1 cellular context compared by ENCODE assay signal in genomic region chr16:75267631-75268264, GRCh38.
TF ChIP-seq lines count a peak whose summit lies in the region.

No MANE protein-coding gene starts in this region.

TF ChIP-seq in HepG2, 621 proteins besides CTCF, POLR2A, EP300 and RAD21 (continued from another document and continues in another):
- no peak for TF ChIP-seq PREB (CRISPR knock-in tag; IDR thresholded peaks at IDR 0.05)
- TF ChIP-seq, protein P1, sequence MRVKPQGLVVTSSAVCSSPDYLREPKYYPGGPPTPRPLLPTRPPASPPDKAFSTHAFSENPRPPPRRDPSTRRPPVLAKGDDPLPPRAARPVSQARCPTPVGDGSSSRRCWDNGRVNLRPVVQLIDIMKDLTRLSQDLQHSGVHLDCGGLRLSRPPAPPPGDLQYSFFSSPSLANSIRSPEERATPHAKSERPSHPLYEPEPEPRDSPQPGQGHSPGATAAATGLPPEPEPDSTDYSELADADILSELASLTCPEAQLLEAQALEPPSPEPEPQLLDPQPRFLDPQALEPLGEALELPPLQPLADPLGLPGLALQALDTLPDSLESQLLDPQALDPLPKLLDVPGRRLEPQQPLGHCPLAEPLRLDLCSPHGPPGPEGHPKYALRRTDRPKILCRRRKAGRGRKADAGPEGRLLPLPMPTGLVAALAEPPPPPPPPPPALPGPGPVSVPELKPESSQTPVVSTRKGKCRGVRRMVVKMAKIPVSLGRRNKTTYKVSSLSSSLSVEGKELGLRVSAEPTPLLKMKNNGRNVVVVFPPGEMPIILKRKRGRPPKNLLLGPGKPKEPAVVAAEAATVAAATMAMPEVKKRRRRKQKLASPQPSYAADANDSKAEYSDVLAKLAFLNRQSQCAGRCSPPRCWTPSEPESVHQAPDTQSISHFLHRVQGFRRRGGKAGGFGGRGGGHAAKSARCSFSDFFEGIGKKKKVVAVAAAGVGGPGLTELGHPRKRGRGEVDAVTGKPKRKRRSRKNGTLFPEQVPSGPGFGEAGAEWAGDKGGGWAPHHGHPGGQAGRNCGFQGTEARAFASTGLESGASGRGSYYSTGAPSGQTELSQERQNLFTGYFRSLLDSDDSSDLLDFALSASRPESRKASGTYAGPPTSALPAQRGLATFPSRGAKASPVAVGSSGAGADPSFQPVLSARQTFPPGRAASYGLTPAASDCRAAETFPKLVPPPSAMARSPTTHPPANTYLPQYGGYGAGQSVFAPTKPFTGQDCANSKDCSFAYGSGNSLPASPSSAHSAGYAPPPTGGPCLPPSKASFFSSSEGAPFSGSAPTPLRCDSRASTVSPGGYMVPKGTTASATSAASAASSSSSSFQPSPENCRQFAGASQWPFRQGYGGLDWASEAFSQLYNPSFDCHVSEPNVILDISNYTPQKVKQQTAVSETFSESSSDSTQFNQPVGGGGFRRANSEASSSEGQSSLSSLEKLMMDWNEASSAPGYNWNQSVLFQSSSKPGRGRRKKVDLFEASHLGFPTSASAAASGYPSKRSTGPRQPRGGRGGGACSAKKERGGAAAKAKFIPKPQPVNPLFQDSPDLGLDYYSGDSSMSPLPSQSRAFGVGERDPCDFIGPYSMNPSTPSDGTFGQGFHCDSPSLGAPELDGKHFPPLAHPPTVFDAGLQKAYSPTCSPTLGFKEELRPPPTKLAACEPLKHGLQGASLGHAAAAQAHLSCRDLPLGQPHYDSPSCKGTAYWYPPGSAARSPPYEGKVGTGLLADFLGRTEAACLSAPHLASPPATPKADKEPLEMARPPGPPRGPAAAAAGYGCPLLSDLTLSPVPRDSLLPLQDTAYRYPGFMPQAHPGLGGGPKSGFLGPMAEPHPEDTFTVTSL (CRISPR knock-in tag; IDR thresholded peaks at IDR 0.05; ENCODE audit: borderline replicate concordance) = no peak
- TF ChIP-seq ZNF317 (CRISPR knock-in tag; IDR thresholded peaks at IDR 0.05) = no peak
- TF ChIP-seq ZSCAN25 (CRISPR knock-in tag; IDR thresholded peaks at IDR 0.05) = no peak
- TF ChIP-seq SMAD9 (CRISPR knock-in tag; IDR thresholded peaks at IDR 0.05) = no peak
- no peak for TF ChIP-seq MAFK (conservative IDR thresholded peaks at IDR 0.05 in 1 of 2, IDR thresholded peaks at IDR 0.05 in 1 of 2; ENCODE audit: low read length in 2 of 2)
- TF ChIP-seq TCF7 (IDR thresholded peaks at IDR 0.05; ENCODE audit: low read depth) = no peak
- TF ChIP-seq FOXJ3 (CRISPR knock-in tag; IDR thresholded peaks at IDR 0.05; ENCODE audit: borderline replicate concordance) = no peak
- TF ChIP-seq, protein P2, sequence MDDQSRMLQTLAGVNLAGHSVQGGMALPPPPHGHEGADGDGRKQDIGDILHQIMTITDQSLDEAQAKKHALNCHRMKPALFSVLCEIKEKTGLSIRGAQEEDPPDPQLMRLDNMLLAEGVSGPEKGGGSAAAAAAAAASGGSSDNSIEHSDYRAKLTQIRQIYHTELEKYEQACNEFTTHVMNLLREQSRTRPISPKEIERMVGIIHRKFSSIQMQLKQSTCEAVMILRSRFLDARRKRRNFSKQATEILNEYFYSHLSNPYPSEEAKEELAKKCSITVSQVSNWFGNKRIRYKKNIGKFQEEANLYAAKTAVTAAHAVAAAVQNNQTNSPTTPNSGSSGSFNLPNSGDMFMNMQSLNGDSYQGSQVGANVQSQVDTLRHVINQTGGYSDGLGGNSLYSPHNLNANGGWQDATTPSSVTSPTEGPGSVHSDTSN (CRISPR knock-in tag; IDR thresholded peaks at IDR 0.05; ENCODE audit: borderline replicate concordance) = no peak
- no peak for TF ChIP-seq ZNF850 (CRISPR knock-in tag; conservative IDR thresholded peaks at IDR 0.05)
- TF ChIP-seq NFATC3 (CRISPR knock-in tag; IDR thresholded peaks at IDR 0.05) = no peak
- no peak for TF ChIP-seq ZBTB4 (CRISPR knock-in tag; IDR thresholded peaks at IDR 0.05; ENCODE audit: borderline replicate concordance)
- peak; percentile 34; the same call in 1 of the 2 replicates for TF ChIP-seq ZNF788 (CRISPR knock-in tag; IDR thresholded peaks at IDR 0.05; ENCODE audit: borderline replicate concordance)
- no peak for TF ChIP-seq ZSCAN22 (CRISPR knock-in tag; IDR thresholded peaks at IDR 0.05)
- TF ChIP-seq ZMYM2 (CRISPR knock-in tag; IDR thresholded peaks at IDR 0.05) = no peak
- no peak; the same call in 1 of the 2 replicates for TF ChIP-seq MYC (CRISPR knock-in tag; IDR thresholded peaks at IDR 0.05; ENCODE audit: borderline replicate concordance)
- TF ChIP-seq, protein P3, sequence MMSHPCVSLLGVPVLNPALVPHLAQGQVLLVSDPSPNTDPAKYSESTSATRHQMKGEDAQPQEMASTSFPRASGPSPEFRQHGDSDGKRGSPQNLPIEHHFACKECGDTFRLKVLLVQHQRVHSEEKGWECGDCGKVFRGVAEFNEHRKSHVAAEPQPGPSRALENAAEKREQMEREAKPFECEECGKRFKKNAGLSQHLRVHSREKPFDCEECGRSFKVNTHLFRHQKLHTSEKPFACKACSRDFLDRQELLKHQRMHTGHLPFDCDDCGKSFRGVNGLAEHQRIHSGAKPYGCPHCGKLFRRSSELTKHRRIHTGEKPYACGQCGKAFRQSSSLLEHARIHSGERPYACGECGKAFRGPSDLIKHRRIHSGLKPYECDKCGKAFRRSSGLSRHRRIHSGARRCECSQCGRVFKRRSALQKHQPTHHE (CRISPR knock-in tag; IDR thresholded peaks at IDR 0.05; ENCODE audit: borderline replicate concordance) = no peak
- no peak for TF ChIP-seq ZMYM3 (CRISPR knock-in tag; IDR thresholded peaks at IDR 0.05)
- no peak for TF ChIP-seq RORA (CRISPR knock-in tag; IDR thresholded peaks at IDR 0.05)
- TF ChIP-seq ZNF567 (CRISPR knock-in tag; IDR thresholded peaks at IDR 0.05; ENCODE audit: borderline replicate concordance) = no peak
- TF ChIP-seq ZSCAN5A (CRISPR knock-in tag; IDR thresholded peaks at IDR 0.05; ENCODE audit: borderline replicate concordance) = no peak
- peak; percentile 42; the same call in 1 of the 2 replicates for TF ChIP-seq SP5 (CRISPR knock-in tag; IDR thresholded peaks at IDR 0.05; ENCODE audit: borderline replicate concordance, low read depth)
- TF ChIP-seq ZNF225 (CRISPR knock-in tag; IDR thresholded peaks at IDR 0.05) = no peak
- TF ChIP-seq ATF3 (CRISPR knock-in tag; IDR thresholded peaks at IDR 0.05) = 0 out of 2 replicates have a peak, but pooled peaks have one; percentile 44
- TF ChIP-seq SSRP1 (CRISPR knock-in tag; IDR thresholded peaks at IDR 0.05) = 0 out of 2 replicates have a peak, but pooled peaks have one; percentile 75
- TF ChIP-seq GATAD1 (CRISPR knock-in tag; IDR thresholded peaks at IDR 0.05) = no peak
- TF ChIP-seq RFX1 (IDR thresholded peaks at IDR 0.05) = no peak
- no peak for TF ChIP-seq ZBTB21 (CRISPR knock-in tag; IDR thresholded peaks at IDR 0.05)
- no peak for TF ChIP-seq ZNF549 (CRISPR knock-in tag; IDR thresholded peaks at IDR 0.05)
- TF ChIP-seq MYNN (CRISPR knock-in tag; IDR thresholded peaks at IDR 0.05; ENCODE audit: low read depth) = no peak
- TF ChIP-seq ZNF282 (IDR thresholded peaks at IDR 0.05; ENCODE audit: partially characterized antibody) = no peak
- TF ChIP-seq PRDM15 (CRISPR knock-in tag; IDR thresholded peaks at IDR 0.05) = no peak
- no peak for TF ChIP-seq MAFG (CRISPR knock-in tag; IDR thresholded peaks at IDR 0.05)
- TF ChIP-seq GATA4 (IDR thresholded peaks at IDR 0.05; ENCODE audit: borderline replicate concordance, low read depth) = no peak
- TF ChIP-seq, protein P4, sequence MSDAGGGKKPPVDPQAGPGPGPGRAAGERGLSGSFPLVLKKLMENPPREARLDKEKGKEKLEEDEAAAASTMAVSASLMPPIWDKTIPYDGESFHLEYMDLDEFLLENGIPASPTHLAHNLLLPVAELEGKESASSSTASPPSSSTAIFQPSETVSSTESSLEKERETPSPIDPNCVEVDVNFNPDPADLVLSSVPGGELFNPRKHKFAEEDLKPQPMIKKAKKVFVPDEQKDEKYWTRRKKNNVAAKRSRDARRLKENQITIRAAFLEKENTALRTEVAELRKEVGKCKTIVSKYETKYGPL (CRISPR knock-in tag; IDR thresholded peaks at IDR 0.05) = no peak
- TF ChIP-seq ZNF337 (CRISPR knock-in tag; IDR thresholded peaks at IDR 0.05; ENCODE audit: borderline replicate concordance, low read depth) = no peak
- TF ChIP-seq, protein P5, sequence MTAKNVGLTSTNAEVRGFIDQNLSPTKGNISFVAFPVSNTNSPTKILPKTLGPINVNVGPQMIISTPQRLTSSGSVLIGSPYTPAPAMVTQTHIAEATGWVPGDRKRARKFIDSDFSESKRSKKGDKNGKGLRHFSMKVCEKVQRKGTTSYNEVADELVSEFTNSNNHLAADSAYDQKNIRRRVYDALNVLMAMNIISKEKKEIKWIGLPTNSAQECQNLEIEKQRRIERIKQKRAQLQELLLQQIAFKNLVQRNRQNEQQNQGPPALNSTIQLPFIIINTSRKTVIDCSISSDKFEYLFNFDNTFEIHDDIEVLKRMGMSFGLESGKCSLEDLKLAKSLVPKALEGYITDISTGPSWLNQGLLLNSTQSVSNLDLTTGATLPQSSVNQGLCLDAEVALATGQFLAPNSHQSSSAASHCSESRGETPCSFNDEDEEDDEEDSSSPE (CRISPR knock-in tag; IDR thresholded peaks at IDR 0.05) = no peak
- TF ChIP-seq ZNF292 (CRISPR knock-in tag; IDR thresholded peaks at IDR 0.05; ENCODE audit: borderline replicate concordance, low read depth) = no peak
- TF ChIP-seq PTBP1 (IDR thresholded peaks at IDR 0.05; ENCODE audit: low read depth, low read length, poor library complexity, severe bottlenecking) = no peak
- no peak for TF ChIP-seq BHLHE40 (IDR thresholded peaks at IDR 0.05; ENCODE audit: low read length)
- TF ChIP-seq FOXP1 (IDR thresholded peaks at IDR 0.05) = no peak
- TF ChIP-seq FOXP1 (CRISPR knock-in tag; IDR thresholded peaks at IDR 0.05) = no peak
- TF ChIP-seq TAF1 (CRISPR knock-in tag; IDR thresholded peaks at IDR 0.05) = no peak
- no peak for TF ChIP-seq ZNF484 (CRISPR knock-in tag; IDR thresholded peaks at IDR 0.05; ENCODE audit: borderline replicate concordance, low read depth)
- TF ChIP-seq THYN1 (CRISPR knock-in tag; IDR thresholded peaks at IDR 0.05; ENCODE audit: borderline replicate concordance, low read depth) = no peak
- no peak for TF ChIP-seq NFIC (IDR thresholded peaks at IDR 0.05; ENCODE audit: low read length)
- no peak for TF ChIP-seq MXD4 (CRISPR knock-in tag; IDR thresholded peaks at IDR 0.05)
